Comparison of ENCODE assay signal across 14 cellular contexts in genomic region chr3:64900916-64901903, GRCh38.
DNase-seq lines count a peak whose midpoint lies in the region; ATAC-seq and TF ChIP-seq lines count a peak whose summit lies in the region.
"Had no signal": no experiment of that assay in that cellular context is flagged by ENCODE, and none has a peak within 500 bp of the region (broad histone marks: within the 10 kb centered on the region; RNA-seq: fewer than 3 reads in every experiment).

No MANE protein-coding gene starts in this region.

- H3K4me1 ChIP-seq in fibroblast of lung (ENCODE audit: control insufficient read depth, extremely low read depth, insufficient read depth, low read length) (peaks cover 2% of the 10 kb centered on the region), left lung (peaks cover 0 to 4% of the 10 kb centered on the region in 2 donors), smooth muscle cell (ENCODE audit: low read depth) (peaks cover 8% of the 10 kb centered on the region)

- H3K9ac ChIP-seq in fibroblast of lung (ENCODE audit: insufficient read depth, low read length) (no peak overlapping the region), smooth muscle cell (ENCODE audit: low read depth) (no peak overlapping the region)

- POLR2A ChIA-PET in RWPE1 (lab: Yijun Ruan, JAX; ENCODE audit: low non-redundant PET), result no interaction called here

- no peaks in the 10 kb centered on the region for H3K79me2 ChIP-seq in fibroblast of lung (ENCODE audit: control insufficient read depth, insufficient read depth, low read length)
- H3K79me2 ChIP-seq in smooth muscle cell (ENCODE audit: low read depth), result no peaks in the 10 kb centered on the region

- DNase-seq in amniotic epithelial cell (ENCODE audit: low read depth) (peak; percentile 55), fibroblast of lung (ENCODE audit: low read depth in 2 of 2) (peak; percentile 60 to 61), left lung (no peak), smooth muscle cell (lab: John Stamatoyannopoulos, UW; ENCODE audit: unreplicated experiment) (no peak), NCI-H146 treated with DMSO at 0.1 percent for 48 hours (lab: John Stamatoyannopoulos, UW; ENCODE audit: unreplicated experiment) (no peak), RWPE1 (ENCODE audit: low spot score) (no peak), NCI-H526 (lab: John Stamatoyannopoulos, UW) (no peak)
- DNase-seq: activated effector memory CD4-positive, alpha-beta T cell treated with anti-CD3 and anti-CD28 coated beads, Interleukin-2, amount 50 U/mL, for 16 hours; effector CD4-positive, alpha-beta T cell; pancreas; stimulated activated CD4-positive, alpha-beta T cell treated with anti-CD3 and anti-CD28 coated beads, Interleukin-15, amount 100 ng/mL, for 24 hours; stomach had no signal

- H4K20me1 ChIP-seq in fibroblast of lung (ENCODE audit: control insufficient read depth, extremely low read depth, insufficient read depth, low read length) (no peaks in the 10 kb centered on the region), smooth muscle cell (ENCODE audit: low read depth) (no peaks in the 10 kb centered on the region)

- H3K27ac ChIP-seq in fibroblast of lung (ENCODE audit: insufficient read depth, low read length), result no peak overlapping the region
- no peak overlapping the region for H3K27ac ChIP-seq in left lung
- H3K27ac ChIP-seq in smooth muscle cell (ENCODE audit: low read depth), result peak overlapping the region; percentile 1
- no peak overlapping the region for H3K27ac ChIP-seq in RWPE1
- H3K27ac ChIP-seq: pancreas had no signal

- H3F3A ChIP-seq in smooth muscle cell (ENCODE audit: low read depth), result peaks cover 8% of the 10 kb centered on the region

- no peak overlapping the region for H3K4me3 ChIP-seq in fibroblast of lung (replicated peaks in 1 of 4; ENCODE audit: control extremely low read depth in 1 of 4, insufficient read depth in 1 of 4, low read depth in 3 of 4, low read length in 4 of 4)
- no peak overlapping the region for H3K4me3 ChIP-seq in left lung
- H3K4me3 ChIP-seq in smooth muscle cell, result no peak overlapping the region
- H3K4me3 ChIP-seq: GM12878, pancreas, stomach had no signal

- 82% methylated on average over 5 of the region's 5 CpGs for WGBS in smooth muscle cell (ENCODE audit: low lambda C conversion rate)

- H3K9me3 ChIP-seq in fibroblast of lung (ENCODE audit: control insufficient read depth, insufficient read depth, low read depth, low read length) (no peaks in the 10 kb centered on the region), left lung (no peaks in the 10 kb centered on the region), smooth muscle cell (replicated peaks; ENCODE audit: low read depth) (no peaks in the 10 kb centered on the region)
- H3K9me3 ChIP-seq: pancreas, stomach had no signal

- no peaks in the 10 kb centered on the region for H3K36me3 ChIP-seq in fibroblast of lung (ENCODE audit: control insufficient read depth, insufficient read depth, low read length)
- no peaks in the 10 kb centered on the region for H3K36me3 ChIP-seq in left lung
- no peaks in the 10 kb centered on the region for H3K36me3 ChIP-seq in smooth muscle cell (ENCODE audit: low read depth)
- H3K36me3 ChIP-seq: pancreas, stomach had no signal

- peak; percentile 27 for ATAC-seq in left lung
- no peak for ATAC-seq in HG02840 (IDR thresholded peaks at IDR 0.05; ENCODE audit: low FRiP score, unreplicated experiment)
- ATAC-seq: GM12878, pancreas had no signal

- intact Hi-C loops in left lung (cut with DNase I), result no loop called here

- H2AFZ ChIP-seq in fibroblast of lung (ENCODE audit: low read length), result no peak overlapping the region
- no peak overlapping the region for H2AFZ ChIP-seq in smooth muscle cell (ENCODE audit: low read depth)

- H3K4me2 ChIP-seq in fibroblast of lung (ENCODE audit: extremely low read depth, insufficient read depth, low read length) (no peak overlapping the region), smooth muscle cell (peak overlapping the region; percentile 35)

- TF ChIP-seq CTCF in fibroblast of lung (conservative IDR thresholded peaks at IDR 0.05 in 1 of 2, IDR thresholded peaks at IDR 0.05 in 1 of 2; ENCODE audit: low read depth in 1 of 2, low read length in 2 of 2) (no peak), left lung (IDR thresholded peaks at IDR 0.05) (no peak), smooth muscle cell (IDR thresholded peaks at IDR 0.05; ENCODE audit: borderline replicate concordance, insufficient read depth, poor library complexity, severe bottlenecking) (no peak), RWPE1 (conservative IDR thresholded peaks at IDR 0.05; ENCODE audit: low read depth) (no peak)

- CTCF ChIA-PET in RWPE1 (lab: Yijun Ruan, JAX), result no interaction called here

- no peaks in the 10 kb centered on the region for H3K27me3 ChIP-seq in fibroblast of lung (ENCODE audit: control insufficient read depth, insufficient read depth, low read length)
- no peaks in the 10 kb centered on the region for H3K27me3 ChIP-seq in left lung
- H3K27me3 ChIP-seq in smooth muscle cell (ENCODE audit: low read depth), result no peaks in the 10 kb centered on the region
- H3K27me3 ChIP-seq: pancreas, stomach had no signal

Comparison
In these comparisons a context has a peak if more than half of its experiments do, and no peak if none do; other contexts are left out.
1. DNase-seq: peak in amniotic epithelial cell (single experiment) and fibroblast of lung (2 of 2); none in left lung (0 of 2), smooth muscle cell (single experiment), NCI-H146 treated with DMSO at 0.1 percent for 48 hours (single experiment), RWPE1 (single experiment) and NCI-H526 (0 of 2).